Comparison of ENCODE assay signal across 8 cellular contexts in the genomic region with DNA sequence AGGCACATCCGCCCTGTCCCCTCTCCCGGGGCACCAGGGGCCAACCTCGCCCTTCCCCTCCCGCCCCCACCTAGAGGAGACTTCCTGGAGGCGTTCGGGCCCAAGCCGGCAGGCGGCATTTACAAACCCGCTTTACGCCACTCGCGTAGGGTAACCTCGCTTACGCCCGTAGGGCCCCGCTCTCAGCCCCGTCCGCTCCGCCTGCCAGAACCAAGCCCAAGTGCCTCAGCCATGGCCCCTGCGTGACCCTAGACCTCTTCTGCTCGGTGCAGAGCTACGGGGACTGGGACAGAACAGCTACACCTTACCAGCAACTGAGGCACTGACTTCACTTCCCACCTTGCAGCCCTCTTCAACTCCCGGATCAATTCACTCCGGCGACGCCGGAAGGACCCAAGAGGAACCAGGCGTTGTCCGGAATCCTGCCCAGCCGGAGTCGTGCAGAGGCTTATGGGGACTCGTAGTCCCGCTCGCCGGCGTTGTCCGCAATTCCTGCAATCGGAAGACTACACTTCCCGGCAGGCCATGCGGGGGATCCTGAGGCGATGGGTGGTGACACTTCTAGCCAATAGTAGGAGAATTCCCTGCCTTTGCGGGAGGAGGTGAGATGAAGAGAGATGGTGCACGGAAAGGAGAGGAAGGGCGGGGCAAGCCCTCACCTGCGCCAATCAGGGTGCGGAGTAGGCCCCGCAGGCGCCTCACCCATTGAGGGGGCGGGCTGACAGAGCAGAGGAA. TPM values are rescaled to one million over a fixed set of nuclear protein-coding genes. Genes with fewer than 3 reads are reported as not detected.
DNase-seq lines count a peak whose midpoint lies in the region; ATAC-seq and TF ChIP-seq lines count a peak whose summit lies in the region.

A gene (minus strand): TSS at position 395 of the 735 bp plus-strand sequence. CDS start 14,735 bp downstream, outside the sequence.

- WGBS in esophagus, 2 donors = 0% methylated on average over 49 of the region's 49 CpGs

- peak within 1 kb of the TSS; percentile 84 to 92 for H3K4me3 ChIP-seq in esophagus (ENCODE audit: low read depth in 1 of 2, low read length in 2 of 2)
- H3K4me3 ChIP-seq in mucosa of rectum (ENCODE audit: low read length in 2 of 2) = peak within 1 kb of the TSS; percentile 98 to 100

- H3K9me3 ChIP-seq in esophagus (ENCODE audit: control insufficient read depth in 2 of 2, insufficient read depth in 1 of 2, low read depth in 1 of 2, low read length in 1 of 2) (no peaks in the 10 kb centered on the region), mucosa of rectum (ENCODE audit: control insufficient read depth in 2 of 2, low read length in 2 of 2) (no peaks in the 10 kb centered on the region)

- ATAC-seq in GM21737 (IDR thresholded peaks at IDR 0.05; ENCODE audit: unreplicated experiment) = peak; percentile 87

- H3K36me3 ChIP-seq in esophagus (ENCODE audit: control insufficient read depth in 2 of 2, insufficient read depth in 2 of 2, low read length in 1 of 2) (no peaks in the 10 kb centered on the region), mucosa of rectum (ENCODE audit: control insufficient read depth in 2 of 2, insufficient read depth in 2 of 2, low read length in 2 of 2) (no peaks in the 10 kb centered on the region)

- no peaks in the 10 kb centered on the region for H3K9me3 Mint-ChIP-seq in activated T-cell treated with anti-CD3 and anti-CD28 coated beads, Interleukin-2, amount 50 U/mL, for 24 hours

- H3K27ac ChIP-seq in esophagus (ENCODE audit: low read depth in 2 of 2, low read length in 1 of 2) = peak within 1 kb of the TSS; percentile 99 to 100
- peak within 1 kb of the TSS; percentile 91 to 93 for H3K27ac ChIP-seq in mucosa of rectum (ENCODE audit: low read depth in 2 of 2, low read length in 2 of 2)

- no peaks in the 10 kb centered on the region for H3K4me1 ChIP-seq in esophagus (ENCODE audit: control insufficient read depth in 2 of 2, insufficient read depth in 2 of 2, low read length in 1 of 2)
- H3K4me1 ChIP-seq in mucosa of rectum (ENCODE audit: control insufficient read depth in 2 of 2, insufficient read depth in 2 of 2, low read length in 2 of 2) = peaks cover 16 to 24% of the 10 kb centered on the region in 2 donors

- no peaks in the 10 kb centered on the region for H3K27me3 ChIP-seq in esophagus (ENCODE audit: control insufficient read depth in 1 of 2, insufficient read depth in 2 of 2, low read length in 2 of 2)
- no peaks in the 10 kb centered on the region for H3K27me3 ChIP-seq in mucosa of rectum (ENCODE audit: control insufficient read depth in 2 of 2, insufficient read depth in 2 of 2, low read length in 2 of 2)

- H3K36me3 Mint-ChIP-seq in activated T-cell treated with anti-CD3 and anti-CD28 coated beads, Interleukin-2, amount 50 U/mL, for 24 hours (ENCODE audit: low read depth) = peaks cover 15% of the 10 kb centered on the region

- no peak within 1 kb of the TSS for H3K27ac Mint-ChIP-seq in activated T-cell treated with anti-CD3 and anti-CD28 coated beads, Interleukin-2, amount 50 U/mL, for 24 hours

- H3K4me3 Mint-ChIP-seq in activated T-cell treated with anti-CD3 and anti-CD28 coated beads, Interleukin-2, amount 50 U/mL, for 24 hours = no peak within 1 kb of the TSS

- H3K9ac ChIP-seq in mucosa of rectum (ENCODE audit: low read depth in 1 of 2, low read length in 2 of 2) = peak within 1 kb of the TSS; percentile 85 to 96

- peak; percentile 98 for DNase-seq in DMS79 treated with DMSO at 0.1 percent for 48 hours (lab: John Stamatoyannopoulos, UW)
- DNase-seq in KG1 (lab: John Stamatoyannopoulos, UW) = peak; percentile 95
- DNase-seq in activated T-cell treated with anti-CD3 and anti-CD28 coated beads, Interleukin-2, amount 50 U/mL, for 24 hours = peak; percentile 96
- DNase-seq in stimulated activated CD8-positive, alpha-beta memory T cell treated with anti-CD3 and anti-CD28 coated beads, Interleukin-4, amount 100 ng/mL, for 48 hours = peak; percentile 95

- H3K27me3 Mint-ChIP-seq in activated T-cell treated with anti-CD3 and anti-CD28 coated beads, Interleukin-2, amount 50 U/mL, for 24 hours = no peaks in the 10 kb centered on the region

- H3K4me1 Mint-ChIP-seq in activated T-cell treated with anti-CD3 and anti-CD28 coated beads, Interleukin-2, amount 50 U/mL, for 24 hours (ENCODE audit: low read depth) = peaks cover 43% of the 10 kb centered on the region

TF ChIP-seq in PFSK-1, 5 proteins besides CTCF, POLR2A, EP300 and RAD21:
- TF ChIP-seq POLR2AphosphoS5 (IDR thresholded peaks at IDR 0.05; ENCODE audit: low read depth, low read length) = peak; percentile 60; the same call in 1 of the 2 replicates
- TF ChIP-seq TAF1 (IDR thresholded peaks at IDR 0.05; ENCODE audit: borderline replicate concordance, insufficient read depth, low read length) = no peak

RNA-seq across cellular contexts. Expression of the gene that starts here (rescaled TPM):
- 9.8 TPM for polyA plus RNA-seq in PFSK-1 (2012; ENCODE audit: insufficient read length, low read depth)
- 10 to 100 TPM; 29.6 to 68.1 TPM for polyA plus RNA-seq in esophagus

Comparison
In these comparisons a context has a peak if more than half of its experiments do, and no peak if none do; other contexts are left out.
1. Peak in every context shown above with its lines: DNase-seq, ATAC-seq, H3K4me3 ChIP-seq and H3K27ac ChIP-seq.